In the genomic region with DNA sequence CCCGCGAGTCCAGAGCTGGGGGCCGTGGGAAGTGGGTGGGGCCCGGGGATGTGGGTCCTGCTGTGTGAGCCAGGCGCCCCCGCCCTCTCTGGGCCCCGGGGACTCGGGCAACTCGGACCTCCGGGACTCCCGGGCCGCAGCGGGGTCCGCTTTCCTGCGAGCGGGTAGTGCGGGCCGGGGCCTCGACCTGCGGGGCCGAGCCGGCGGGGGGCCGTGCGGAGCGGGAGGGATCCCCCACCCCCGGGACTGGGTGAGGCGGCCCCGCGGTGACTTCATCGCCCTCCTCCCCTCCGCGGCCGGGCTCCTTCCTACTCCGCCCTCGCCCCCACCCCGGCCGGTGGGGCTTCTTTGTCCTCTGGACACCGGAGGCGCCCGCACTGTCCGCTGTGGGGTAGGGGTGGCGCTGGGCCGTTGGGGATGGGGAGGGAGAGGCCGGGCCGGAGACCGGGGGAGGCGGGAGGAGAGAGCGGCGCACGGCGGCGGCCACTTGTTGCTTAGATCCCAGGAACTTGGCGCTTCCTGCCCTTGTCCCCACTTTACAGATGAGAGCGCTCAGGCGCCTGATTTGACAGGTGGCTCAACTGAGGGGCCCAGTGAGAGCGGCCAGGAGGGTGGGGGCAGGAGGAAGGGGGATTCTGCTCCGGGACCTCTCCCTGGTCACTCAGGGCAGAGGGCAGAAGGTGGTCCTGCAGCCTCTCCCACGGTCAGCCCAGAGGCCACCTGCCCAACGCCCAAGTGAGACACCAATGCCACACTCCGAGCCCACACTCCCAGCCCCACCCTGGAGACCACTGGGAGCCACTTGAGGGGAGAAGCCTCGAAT, we compare ENCODE assay signal across 9 cellular contexts. TPM values are rescaled to one million over a fixed set of nuclear protein-coding genes. Genes with fewer than 3 reads are reported as not detected.
DNase-seq lines count a peak whose midpoint lies in the region; ATAC-seq and TF ChIP-seq lines count a peak whose summit lies in the region.
"Had no signal": no experiment of that assay in that cellular context is flagged by ENCODE, and none has a peak within 500 bp of the region (broad histone marks: within the 10 kb centered on the region; RNA-seq: fewer than 3 reads in every experiment).

No MANE protein-coding gene starts in this region.

- H3K9me3 ChIP-seq in KOPT-K1 (ENCODE audit: insufficient read depth, low read length, poor library complexity, severe bottlenecking) (peaks cover 15% of the 10 kb centered on the region), parathyroid adenoma (ENCODE audit: control insufficient read depth, low read length) (no peaks in the 10 kb centered on the region)

- H3K9ac ChIP-seq in parathyroid adenoma = no peak overlapping the region

- H3K4me1 ChIP-seq in parathyroid adenoma = peaks cover 15% of the 10 kb centered on the region

- no peaks in the 10 kb centered on the region for H3K79me2 ChIP-seq in parathyroid adenoma

- H3K27ac ChIP-seq in KOPT-K1 (ENCODE audit: low read depth, low read length, poor library complexity, severe bottlenecking) (peak overlapping the region; percentile 92), parathyroid adenoma (peak overlapping the region; percentile 36)

- DNase-seq in ACHN = peak; percentile 63
- peak; percentile 78 for DNase-seq in activated effector memory CD4-positive, alpha-beta T cell treated with anti-CD3 and anti-CD28 coated beads, Interleukin-2, amount 50 U/mL, for 16 hours
- DNase-seq in Right ventricle myocardium superior = peak; percentile 82
- DNase-seq in NCI-H774 (lab: John Stamatoyannopoulos, UW) = no peak

- peak overlapping the region; percentile 52 for H3K4me3 ChIP-seq in parathyroid adenoma (ENCODE audit: low read depth, low read length)

- intact Hi-C loops in Right ventricle myocardium superior (cut with DNase I) = loop anchor here (5.0 kb wide), 1 partner anchor 262 kb away; no protein-coding TSS in a partner anchor

- peak overlapping the region; percentile 68 for H3K4me2 ChIP-seq in parathyroid adenoma (ENCODE audit: low read length)

- peak; percentile 5 for TF ChIP-seq CTCF in parathyroid adenoma (IDR thresholded peaks at IDR 0.05)

- in situ Hi-C loops in ACHN (cut with HindIII; ENCODE audit: low pct_ligation_motif_present, low pct_unique_long_range_greater_than_20kb, low sequenced_read_pairs) = no loop called here

- no peaks in the 10 kb centered on the region for H3K27me3 ChIP-seq in parathyroid adenoma (ENCODE audit: control insufficient read depth, insufficient read depth, low read length)

- H3K36me3 ChIP-seq in KOPT-K1 (ENCODE audit: insufficient read depth, low read length) (peaks cover 42% of the 10 kb centered on the region), parathyroid adenoma (ENCODE audit: control insufficient read depth, insufficient read depth, low read length) (no peaks in the 10 kb centered on the region)

- peak overlapping the region; percentile 84 for H2AFZ ChIP-seq in parathyroid adenoma

- ATAC-seq in GM19395 (IDR thresholded peaks at IDR 0.05; ENCODE audit: unreplicated experiment) = peak; percentile 11
- peak; percentile 57 for ATAC-seq in Right ventricle myocardium superior (ENCODE audit: poor library complexity)
- no peak for ATAC-seq in HG02884 (IDR thresholded peaks at IDR 0.05; ENCODE audit: unreplicated experiment)

RNA-seq across cellular contexts. Expression of a gene that starts 0.9 kb away (rescaled TPM):
- total RNA-seq in Right ventricle myocardium superior = 10.1 TPM

RNA-seq across cellular contexts. Expression of a gene that starts 26.1 kb away (rescaled TPM):
- total RNA-seq in Right ventricle myocardium superior = 0.46 TPM
- total RNA-seq: pulmonary artery endothelial cell had no signal

RNA-seq across cellular contexts. Expression of a gene that starts 39.1 kb away (rescaled TPM):
- total RNA-seq in Right ventricle myocardium superior = 1.3 TPM

RNA-seq across cellular contexts. Expression of a gene that starts 53.0 kb away (rescaled TPM):
- 10.4 TPM for total RNA-seq in Right ventricle myocardium superior

RNA-seq across cellular contexts. Expression of a gene that starts 55.5 kb away (rescaled TPM):
- total RNA-seq in Right ventricle myocardium superior = 19.5 TPM
